ENCODE assay signal across 8 cellular contexts in the genomic region with DNA sequence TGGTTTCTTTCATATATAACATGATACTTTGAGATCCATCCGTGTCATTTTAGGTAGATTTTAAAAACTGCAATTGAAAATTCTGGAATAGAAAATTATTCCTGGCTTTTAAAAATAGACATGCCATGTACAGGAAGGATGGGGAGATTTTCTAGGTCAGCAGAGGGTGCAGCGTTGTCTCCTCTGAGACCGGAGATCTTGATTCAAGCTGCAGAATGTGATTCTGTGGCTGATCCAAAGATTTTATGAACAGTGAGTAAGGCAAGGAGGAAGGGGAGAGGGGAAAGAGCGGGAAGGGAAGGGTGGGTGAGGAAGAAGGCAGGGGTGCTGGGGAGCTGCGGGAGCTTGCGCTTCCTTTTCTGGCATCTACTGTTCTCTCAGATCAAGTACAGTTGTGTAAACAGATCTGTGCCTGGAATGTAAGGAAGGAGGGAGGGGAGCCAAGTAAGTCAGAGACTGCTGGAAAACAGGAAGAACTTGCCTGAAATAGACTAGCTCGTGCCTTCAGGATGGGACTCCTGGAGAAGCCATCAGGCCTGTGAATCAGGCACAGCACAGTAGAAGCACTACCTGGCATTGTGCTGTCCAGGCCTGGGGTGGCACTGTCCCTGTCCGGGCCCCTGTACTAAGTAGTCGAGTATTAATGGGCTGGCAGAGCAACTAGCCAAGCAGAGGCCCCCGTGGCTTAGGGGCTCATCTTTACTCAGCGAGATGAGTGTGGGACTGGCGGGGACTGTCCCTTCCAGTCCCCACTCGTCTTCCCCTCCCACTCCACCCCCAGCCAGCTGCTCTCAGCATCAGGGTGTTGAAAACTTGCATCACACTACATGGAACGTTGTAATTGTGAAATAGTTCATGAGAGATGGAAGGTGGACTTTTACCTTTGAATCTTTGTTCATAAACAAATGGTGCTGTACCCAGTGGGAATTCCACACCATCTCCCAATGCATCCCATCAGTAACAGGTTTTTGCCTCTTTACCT.
DNase-seq lines count a peak whose midpoint lies in the region; ATAC-seq and TF ChIP-seq lines count a peak whose summit lies in the region.

No MANE protein-coding gene starts in this region.

- H3K27me3 Mint-ChIP-seq in chondrocyte (ENCODE audit: low read depth): no peaks in the 10 kb centered on the region

- peak overlapping the region in 1 of 2 donors; percentile 5 for H3K4me3 ChIP-seq in muscle layer of colon (ENCODE audit: low read depth in 1 of 2, low read length in 2 of 2)
- H3K4me3 ChIP-seq in stomach smooth muscle (ENCODE audit: low read length in 2 of 2): peak overlapping the region; percentile 29 to 64

- H3K4me3 Mint-ChIP-seq in chondrocyte (ENCODE audit: unreplicated experiment): peak overlapping the region; percentile 45

- no peaks in the 10 kb centered on the region for H3K36me3 ChIP-seq in muscle layer of colon (ENCODE audit: insufficient read depth, low read length)
- H3K36me3 ChIP-seq in stomach smooth muscle (ENCODE audit: control insufficient read depth in 2 of 2, insufficient read depth in 2 of 2, low read length in 2 of 2): no peaks in the 10 kb centered on the region

- peaks cover 40% of the 10 kb centered on the region for H3K4me1 Mint-ChIP-seq in chondrocyte (ENCODE audit: low read depth)

- no peaks in the 10 kb centered on the region for H3K36me3 Mint-ChIP-seq in chondrocyte (ENCODE audit: low read depth)

- no peak for TF ChIP-seq EP300 in Ishikawa (IDR thresholded peaks at IDR 0.05; ENCODE audit: borderline replicate concordance)

- no peak for TF ChIP-seq CTCF in chondrocyte (IDR thresholded peaks at IDR 0.05)

- DNase-seq in ELR (ENCODE audit: low read depth) (peak; percentile 7), chondrocyte (ENCODE audit: low spot score) (no peak), NCI-H2107 treated with DMSO at 0.1 percent for 48 hours (lab: John Stamatoyannopoulos, UW; ENCODE audit: unreplicated experiment) (no peak), DMS79 (lab: John Stamatoyannopoulos, UW) (no peak)

- H3K9ac ChIP-seq in muscle layer of colon (ENCODE audit: low read length) (no peak overlapping the region), stomach smooth muscle (ENCODE audit: low read length in 2 of 2) (peak overlapping the region; percentile 29 to 65)

- H3K27ac ChIP-seq in muscle layer of colon (ENCODE audit: low read depth, low read length): peak overlapping the region; percentile 68
- peak overlapping the region; percentile 84 for H3K27ac ChIP-seq in stomach smooth muscle (ENCODE audit: low read length)

- no peak for TF ChIP-seq RAD21 in Ishikawa (IDR thresholded peaks at IDR 0.05; ENCODE audit: low read depth)

- H3K9me3 ChIP-seq in muscle layer of colon (ENCODE audit: low read length): no peaks in the 10 kb centered on the region
- no peaks in the 10 kb centered on the region for H3K9me3 ChIP-seq in stomach smooth muscle (ENCODE audit: control insufficient read depth in 2 of 2, low read length in 2 of 2)

- H3K4me1 ChIP-seq in muscle layer of colon (ENCODE audit: insufficient read depth, low read length): peaks cover 33% of the 10 kb centered on the region
- peaks cover 37% of the 10 kb centered on the region for H3K4me1 ChIP-seq in stomach smooth muscle (ENCODE audit: control insufficient read depth, insufficient read depth, low read length)

- H3K27ac Mint-ChIP-seq in chondrocyte (ENCODE audit: unreplicated experiment): peak overlapping the region; percentile 92

- H3K27me3 ChIP-seq in muscle layer of colon (ENCODE audit: control insufficient read depth in 1 of 2, insufficient read depth in 2 of 2, low read length in 2 of 2) (no peaks in the 10 kb centered on the region), stomach smooth muscle (ENCODE audit: control insufficient read depth in 1 of 2, insufficient read depth in 2 of 2, low read length in 2 of 2) (no peaks in the 10 kb centered on the region)

- H3K9me3 Mint-ChIP-seq in chondrocyte (ENCODE audit: low read depth): peaks cover 6% of the 10 kb centered on the region

- ATAC-seq in HG03378 (IDR thresholded peaks at IDR 0.05; ENCODE audit: unreplicated experiment): no peak

TF ChIP-seq in Ishikawa, 13 proteins besides CTCF, POLR2A, EP300 and RAD21:
- 0 out of 2 replicates have a peak, but pooled peaks have one; percentile 8 for TF ChIP-seq TEAD4 (IDR thresholded peaks at IDR 0.05)
- TF ChIP-seq NFIC (IDR thresholded peaks at IDR 0.05): no peak
